ENCODE assay signal across 1 cellular context in genomic region chr5:177607452-177608192, GRCh38.
TF ChIP-seq lines count a peak whose summit lies in the region.

No MANE protein-coding gene starts in this region.

TF ChIP-seq in HEK293, 187 proteins besides CTCF, POLR2A, EP300 and RAD21 (continued from another document):
- TF ChIP-seq, protein P1, sequence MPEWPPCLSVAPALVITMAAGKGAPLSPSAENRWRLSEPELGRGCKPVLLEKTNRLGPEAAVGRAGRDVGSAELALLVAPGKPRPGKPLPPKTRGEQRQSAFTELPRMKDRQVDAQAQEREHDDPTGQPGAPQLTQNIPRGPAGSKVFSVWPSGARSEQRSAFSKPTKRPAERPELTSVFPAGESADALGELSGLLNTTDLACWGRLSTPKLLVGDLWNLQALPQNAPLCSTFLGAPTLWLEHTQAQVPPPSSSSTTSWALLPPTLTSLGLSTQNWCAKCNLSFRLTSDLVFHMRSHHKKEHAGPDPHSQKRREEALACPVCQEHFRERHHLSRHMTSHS (tag by site-specific recombination; IDR thresholded peaks at IDR 0.05), result no peak
- TF ChIP-seq GLIS2 (tag by site-specific recombination; IDR thresholded peaks at IDR 0.05) (peak; percentile 30; the same call in 1 of the 2 replicates), ZNF335 (tag by site-specific recombination; conservative IDR thresholded peaks at IDR 0.05) (peak; percentile 68), ZFP37 (tag by site-specific recombination; IDR thresholded peaks at IDR 0.05) (peak; percentile 42; the same call in 1 of the 2 replicates), ZNF302 (tag by site-specific recombination; IDR thresholded peaks at IDR 0.05; ENCODE audit: low read depth) (no peak), SP7 (tag by site-specific recombination; IDR thresholded peaks at IDR 0.05) (no peak), ZNF146 (tag by site-specific recombination; IDR thresholded peaks at IDR 0.05) (no peak), ZNF660 (tag by site-specific recombination; IDR thresholded peaks at IDR 0.05) (peak; percentile 85), ZNF354C (tag by site-specific recombination; IDR thresholded peaks at IDR 0.05; ENCODE audit: borderline replicate concordance, low read depth) (no peak), ZIC2 (tag by site-specific recombination; IDR thresholded peaks at IDR 0.05) (peak; percentile 65), ZNF133 (tag by site-specific recombination; IDR thresholded peaks at IDR 0.05) (no peak), ZBTB7A (tag by site-specific recombination; IDR thresholded peaks at IDR 0.05; ENCODE audit: low read depth) (no peak), ZNF830 (tag by site-specific recombination; IDR thresholded peaks at IDR 0.05; ENCODE audit: low read depth) (no peak), ZNF248 (tag by site-specific recombination; IDR thresholded peaks at IDR 0.05) (no peak), ZBTB17 (tag by site-specific recombination; IDR thresholded peaks at IDR 0.05) (peak; percentile 94), BCL11A (tag by site-specific recombination; IDR thresholded peaks at IDR 0.05; ENCODE audit: low read depth) (no peak), ZNF391 (tag by site-specific recombination; IDR thresholded peaks at IDR 0.05; ENCODE audit: borderline replicate concordance, low read depth) (no peak), BCL11B (tag by site-specific recombination; IDR thresholded peaks at IDR 0.05; ENCODE audit: low read depth) (no peak), ZNF629 (tag by site-specific recombination; IDR thresholded peaks at IDR 0.05) (no peak), SCRT1 (tag by site-specific recombination; IDR thresholded peaks at IDR 0.05; ENCODE audit: borderline replicate concordance) (peak; percentile 72; the same call in 1 of the 2 replicates)
- TF ChIP-seq, protein P2, sequence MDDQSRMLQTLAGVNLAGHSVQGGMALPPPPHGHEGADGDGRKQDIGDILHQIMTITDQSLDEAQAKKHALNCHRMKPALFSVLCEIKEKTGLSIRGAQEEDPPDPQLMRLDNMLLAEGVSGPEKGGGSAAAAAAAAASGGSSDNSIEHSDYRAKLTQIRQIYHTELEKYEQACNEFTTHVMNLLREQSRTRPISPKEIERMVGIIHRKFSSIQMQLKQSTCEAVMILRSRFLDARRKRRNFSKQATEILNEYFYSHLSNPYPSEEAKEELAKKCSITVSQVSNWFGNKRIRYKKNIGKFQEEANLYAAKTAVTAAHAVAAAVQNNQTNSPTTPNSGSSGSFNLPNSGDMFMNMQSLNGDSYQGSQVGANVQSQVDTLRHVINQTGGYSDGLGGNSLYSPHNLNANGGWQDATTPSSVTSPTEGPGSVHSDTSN (CRISPR knock-in tag; IDR thresholded peaks at IDR 0.05), result 0 out of 2 replicates have a peak, but pooled peaks have one; percentile 41
